18 cellular contexts compared by ENCODE assay signal in genomic region chr15:79824321-79824720, GRCh38.
A peak's percentile ranks its signal among the peaks of the same experiment; 100 is the strongest.
DNase-seq lines count a peak whose midpoint lies in the region; ATAC-seq, FAIRE-seq and TF ChIP-seq lines count a peak whose summit lies in the region.
"Had no signal": no experiment of that assay in that cellular context is flagged by ENCODE, and none has a peak within 500 bp of the region (broad histone marks: within the 10 kb centered on the region; RNA-seq: fewer than 3 reads in every experiment).

No MANE protein-coding gene starts in this region.

- POLR2A ChIA-PET in K562 (lab: Yijun Ruan, JAX), result interaction anchor here (1.2 to 1.3 kb wide), 2 partner anchors 18 to 41 kb away, joined by 3 read pairs; no protein-coding TSS in a partner anchor

- H3K27me3 Mint-ChIP-seq in GM23338 (ENCODE audit: insufficient read depth, low read depth, poor library complexity), result peaks cover 2% of the 10 kb centered on the region
- no peaks in the 10 kb centered on the region for H3K27me3 Mint-ChIP-seq in nephron (ENCODE audit: low read depth)
- H3K27me3 Mint-ChIP-seq: CD4-positive, CD25-positive, alpha-beta regulatory T cell had no signal

- TF ChIP-seq CTCF in GM23338 (conservative IDR thresholded peaks at IDR 0.05; ENCODE audit: low read depth in 2 of 2) (no peak), K562 (IDR thresholded peaks at IDR 0.05 in 2 of 3, conservative IDR thresholded peaks at IDR 0.05 in 1 of 3; ENCODE audit: insufficient read depth in 2 of 3, low read depth in 1 of 3, low read length in 3 of 3) (no peak), nephron (IDR thresholded peaks at IDR 0.05; ENCODE audit: unreplicated experiment in 3 of 3) (no peak), smooth muscle cell (IDR thresholded peaks at IDR 0.05; ENCODE audit: borderline replicate concordance, insufficient read depth, poor library complexity, severe bottlenecking) (no peak)

- TF ChIP-seq RAD21 in K562 (CRISPR knock-in tag; conservative IDR thresholded peaks at IDR 0.05 in 1 of 2, IDR thresholded peaks at IDR 0.05 in 1 of 2), result no peak

- peak overlapping the region; percentile 25; the same call in 1 of the 2 replicates for H3K27ac Mint-ChIP-seq in GM23338
- peak overlapping the region in 2 of 3 experiments; percentile 60 to 74 for H3K27ac Mint-ChIP-seq in nephron
- H3K27ac Mint-ChIP-seq: CD4-positive, CD25-positive, alpha-beta regulatory T cell had no signal

- no peak overlapping the region for H3K4me3 ChIP-seq in GM23338
- no peak overlapping the region for H3K4me3 ChIP-seq in K562
- H3K4me3 ChIP-seq in smooth muscle cell, result no peak overlapping the region

- in situ Hi-C loops in K562 (cut with MboI), result no loop called here

- DNase-seq in GM23338 (ENCODE audit: low spot score) (no peak), K562 (ENCODE audit: extremely low read depth in 1 of 4, low spot score in 3 of 4) (no peak), HK-2 (ENCODE audit: unreplicated experiment) (no peak), smooth muscle cell (lab: John Stamatoyannopoulos, UW; ENCODE audit: unreplicated experiment) (no peak), NCI-H510A treated with DMSO at 0.1 percent for 48 hours (lab: John Stamatoyannopoulos, UW) (no peak)
- DNase-seq: ACHN; BE2C; C1 segment of cervical spinal cord; Caco-2; CD4-positive, CD25-positive, alpha-beta regulatory T cell had no signal

- no peaks in the 10 kb centered on the region for H3K79me2 ChIP-seq in GM23338 (replicated peaks; ENCODE audit: insufficient read depth)
- H3K79me2 ChIP-seq in K562 (ENCODE audit: control insufficient read depth, insufficient read depth, low read length), result no peaks in the 10 kb centered on the region
- no peaks in the 10 kb centered on the region for H3K79me2 ChIP-seq in smooth muscle cell (ENCODE audit: low read depth)

- H3K9me1 ChIP-seq in K562 (ENCODE audit: control insufficient read depth, insufficient read depth, low read length), result no peaks in the 10 kb centered on the region

- BruUV-seq in K562 (replicated peaks; lab: Mats Ljungman, UMichigan), result no TSS peak

- no peak overlapping the region for H3K9ac ChIP-seq in K562 (ENCODE audit: insufficient read depth in 1 of 2, low read depth in 2 of 2, low read length in 2 of 2)
- H3K9ac ChIP-seq in smooth muscle cell (ENCODE audit: low read depth), result no peak overlapping the region

- H3K36me3 Mint-ChIP-seq in GM23338 (ENCODE audit: low read depth) (peaks cover 29% of the 10 kb centered on the region), nephron (ENCODE audit: low read depth) (peaks cover 38% of the 10 kb centered on the region)

- H3F3A ChIP-seq in GM23338 (replicated peaks; ENCODE audit: low read depth), result no peaks in the 10 kb centered on the region
- no peaks in the 10 kb centered on the region for H3F3A ChIP-seq in smooth muscle cell (ENCODE audit: low read depth)

- H3K9me3 Mint-ChIP-seq in GM23338 (peaks cover 23% of the 10 kb centered on the region), nephron (peaks cover 15% of the 10 kb centered on the region)

- H2AFZ ChIP-seq in GM23338, result no peak overlapping the region
- no peak overlapping the region for H2AFZ ChIP-seq in K562 (ENCODE audit: low read depth, low read length)
- no peak overlapping the region for H2AFZ ChIP-seq in smooth muscle cell (ENCODE audit: low read depth)

- H3K4me3 Mint-ChIP-seq in GM23338 (no peak overlapping the region), nephron (no peak overlapping the region)
- H3K4me3 Mint-ChIP-seq: CD4-positive, CD25-positive, alpha-beta regulatory T cell had no signal

- H4K20me1 ChIP-seq in GM23338 (replicated peaks; ENCODE audit: insufficient read depth) (no peaks in the 10 kb centered on the region), K562 (replicated peaks; ENCODE audit: control insufficient read depth, insufficient read depth, low read length) (no peaks in the 10 kb centered on the region), smooth muscle cell (ENCODE audit: low read depth) (no peaks in the 10 kb centered on the region)

- ATAC-seq in GM23338 (no peak), K562 (no peak)
- ATAC-seq: HCT116, HepG2 had no signal

- no peak for FAIRE-seq in K562 (lab: Jason Lieb, UNC)
- FAIRE-seq: D721Med, G401.6, GM12891, GM19239, H54, HepG2 had no signal

- no peaks in the 10 kb centered on the region for H3K27me3 ChIP-seq in GM23338 (ENCODE audit: insufficient read depth)
- no peaks in the 10 kb centered on the region for H3K27me3 ChIP-seq in K562 (ENCODE audit: control insufficient read depth in 2 of 2, insufficient read depth in 2 of 2, low read length in 2 of 2)
- no peaks in the 10 kb centered on the region for H3K27me3 ChIP-seq in smooth muscle cell (ENCODE audit: low read depth)
- H3K27me3 ChIP-seq: BE2C had no signal

- no peaks in the 10 kb centered on the region for H3K4me1 ChIP-seq in GM23338 (ENCODE audit: insufficient read depth)
- no peaks in the 10 kb centered on the region; a peak in 1 of 5 replicates for H3K4me1 ChIP-seq in K562 (replicated peaks in 1 of 2; ENCODE audit: control insufficient read depth in 2 of 2, insufficient read depth in 2 of 2, low read length in 2 of 2)
- no peaks in the 10 kb centered on the region for H3K4me1 ChIP-seq in smooth muscle cell (ENCODE audit: low read depth)
- H3K4me1 ChIP-seq: BE2C, Caco-2 had no signal

- TF ChIP-seq POLR2A in K562 (conservative IDR thresholded peaks at IDR 0.05), result no peak

- H3K36me3 ChIP-seq in GM23338 (ENCODE audit: insufficient read depth) (peaks cover 4% of the 10 kb centered on the region; the same call in 1 of the 2 replicates), K562 (ENCODE audit: control insufficient read depth, insufficient read depth, low read length) (no peaks in the 10 kb centered on the region), smooth muscle cell (ENCODE audit: low read depth) (no peaks in the 10 kb centered on the region)
- H3K36me3 ChIP-seq: BE2C had no signal

- TF ChIP-seq EP300 in K562 (IDR thresholded peaks at IDR 0.05; ENCODE audit: low read length), result no peak

- intact Hi-C loops in K562 (cut with micrococcal nuclease), result no loop called here

- no peak overlapping the region for H3K4me2 ChIP-seq in GM23338
- no peak overlapping the region for H3K4me2 ChIP-seq in K562 (ENCODE audit: insufficient read depth, low read length)
- H3K4me2 ChIP-seq in smooth muscle cell, result no peak overlapping the region

- 10% methylated on average over 6 of the region's 6 CpGs for WGBS in K562 (ENCODE audit: insufficient coverage, low coverage, missing lambda C conversion rate)
- WGBS in smooth muscle cell (ENCODE audit: low lambda C conversion rate), result 56% methylated on average over 6 of the region's 6 CpGs

- no peak overlapping the region for H3K27ac ChIP-seq in GM23338 (ENCODE audit: low read depth)
- H3K27ac ChIP-seq in K562 (ENCODE audit: extremely low read depth, low read depth, low read length), result no peak overlapping the region
- H3K27ac ChIP-seq in smooth muscle cell (ENCODE audit: low read depth), result no peak overlapping the region

- H3K4me1 Mint-ChIP-seq in GM23338, result no peaks in the 10 kb centered on the region
- H3K4me1 Mint-ChIP-seq in nephron, result peaks cover 33% of the 10 kb centered on the region

- CTCF ChIA-PET in K562 (lab: Yijun Ruan, JAX; ENCODE audit: low intra/inter-chr PET ratio), result no interaction called here

- no peaks in the 10 kb centered on the region; the same call in 1 of the 2 replicates for H3K9me2 ChIP-seq in GM23338 (ENCODE audit: insufficient read depth)

- H3K9me3 ChIP-seq in K562 (replicated peaks; ENCODE audit: control insufficient read depth, insufficient read depth, low read depth, low read length) (no peaks in the 10 kb centered on the region), smooth muscle cell (replicated peaks; ENCODE audit: low read depth) (no peaks in the 10 kb centered on the region)
- H3K9me3 ChIP-seq: BE2C had no signal

TF ChIP-seq in GM23338, 12 proteins besides CTCF, POLR2A, EP300 and RAD21 (continues in another document):
- no peak for TF ChIP-seq NANOG (IDR thresholded peaks at IDR 0.05; ENCODE audit: borderline replicate concordance)

TF ChIP-seq in K562, 482 proteins besides CTCF, POLR2A, EP300 and RAD21 (continues in another document):
- TF ChIP-seq TFE3 (CRISPR knock-in tag; IDR thresholded peaks at IDR 0.05) (no peak), MLLT1 (IDR thresholded peaks at IDR 0.05) (peak in 1 of 2 experiments; percentile 95; a peak in 2 of 4 replicates), ETV1 (tag; conservative IDR thresholded peaks at IDR 0.05; ENCODE audit: low read depth) (no peak), DIDO1 (tag; IDR thresholded peaks at IDR 0.05; ENCODE audit: low read depth) (peak; percentile 65; the same call in 1 of the 2 replicates), SRSF1 (IDR thresholded peaks at IDR 0.05; ENCODE audit: low read depth, low read length) (no peak), ZNF133 (CRISPR knock-in tag; IDR thresholded peaks at IDR 0.05) (no peak), CCNT2 (IDR thresholded peaks at IDR 0.05; ENCODE audit: borderline replicate concordance, extremely low read depth, insufficient read length, low read depth, low read length) (no peak), MAFF (IDR thresholded peaks at IDR 0.05; ENCODE audit: low read length) (0 out of 2 replicates have a peak, but pooled peaks have one; percentile 23), PML (IDR thresholded peaks at IDR 0.05; ENCODE audit: low read length) (no peak), TEAD1 (CRISPR knock-in tag; IDR thresholded peaks at IDR 0.05) (no peak), BHLHE40 (IDR thresholded peaks at IDR 0.05; ENCODE audit: low read length) (peak; percentile 96)
